15 cellular contexts compared by ENCODE assay signal in the genomic region with DNA sequence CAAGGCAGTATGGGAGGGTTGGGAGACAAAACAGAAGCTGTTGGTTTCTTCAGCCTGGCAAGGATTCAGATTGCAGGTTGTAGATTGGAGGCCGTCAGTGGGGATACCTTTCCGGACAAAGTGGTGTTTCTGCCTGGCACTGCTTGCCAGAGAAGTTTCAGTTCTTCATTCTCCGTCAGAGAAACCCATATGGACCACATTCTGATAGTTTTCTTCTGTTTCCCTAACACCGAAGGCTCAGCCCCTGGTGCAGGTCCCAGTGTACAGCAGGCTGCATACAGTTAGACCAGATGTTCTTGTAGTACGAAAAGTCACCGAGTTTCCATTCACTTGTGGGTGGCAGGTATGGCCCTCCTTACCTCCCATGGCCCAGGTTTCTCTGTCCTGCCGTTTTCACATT.
"Had no signal": no experiment of that assay in that cellular context is flagged by ENCODE, and none has a peak within 500 bp of the region (broad histone marks: within the 10 kb centered on the region; RNA-seq: fewer than 3 reads in every experiment).

No MANE protein-coding gene starts in this region.

- ATAC-seq: activated naive CD4-positive, alpha-beta T cell treated with anti-CD3 and anti-CD28 coated beads, Interleukin-2, amount 50 U/mL, for 72 hours; left colon had no signal

- H3K9me3 Mint-ChIP-seq: activated naive CD4-positive, alpha-beta T cell treated with anti-CD3 and anti-CD28 coated beads, Interleukin-2, amount 50 U/mL, for 72 hours; nephron had no signal

- H3K36me3 ChIP-seq: prostate gland had no signal

- H3K4me3 ChIP-seq: prostate gland, stomach, thoracic aorta had no signal

- H3K27ac ChIP-seq: brain microvascular endothelial cell, prostate gland, thoracic aorta had no signal

- H3K4me1 ChIP-seq: prostate gland had no signal

- H3K4me3 Mint-ChIP-seq: nephron had no signal

- DNase-seq: activated CD4-positive, alpha-beta T cell treated with anti-CD3 and anti-CD28 coated beads, Interleukin-2, amount 50 U/mL, for 1 hour; activated effector memory CD4-positive, alpha-beta T cell treated with Interleukin-2 at 50 U/mL for 16 hours; amygdala; brain microvascular endothelial cell; cerebellar nuclear complex; left colon; mammary epithelial cell; occipital lobe; stimulated activated CD4-positive, alpha-beta T cell treated with anti-CD3 and anti-CD28 coated beads, Interleukin-4, amount 100 ng/mL, for 24 hours; stomach; T-helper 2 cell had no signal

- H3K27me3 ChIP-seq: brain microvascular endothelial cell, stomach had no signal

- H3K9me3 ChIP-seq: prostate gland, stomach, thoracic aorta had no signal
